In the genomic region with DNA sequence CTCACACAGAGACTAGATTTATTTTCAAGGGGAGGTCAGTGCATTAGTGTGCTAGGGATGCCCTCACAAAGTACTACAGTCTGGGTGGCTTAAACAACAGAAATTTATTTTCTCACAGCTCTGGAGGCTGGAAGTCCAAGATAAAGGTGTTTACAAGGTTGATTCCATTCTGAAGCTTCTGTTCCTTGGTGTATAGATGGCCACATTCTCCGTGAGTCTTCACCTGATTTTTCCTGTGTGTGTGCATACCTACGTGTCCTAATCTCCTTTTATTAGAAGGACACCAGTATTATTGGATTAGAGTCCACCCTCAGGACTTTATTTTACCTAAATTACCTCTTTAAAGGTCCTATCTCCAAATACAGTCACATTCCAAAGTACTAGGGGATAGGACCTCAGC, we compare ENCODE assay signal across 20 cellular contexts.
DNase-seq lines count a peak whose midpoint lies in the region; ATAC-seq, FAIRE-seq and TF ChIP-seq lines count a peak whose summit lies in the region.
"Had no signal": no experiment of that assay in that cellular context is flagged by ENCODE, and none has a peak within 500 bp of the region (broad histone marks: within the 10 kb centered on the region; RNA-seq: fewer than 3 reads in every experiment).

No MANE protein-coding gene starts in this region.

- H3K18ac ChIP-seq in trophoblast cell (ENCODE audit: low read length), result no peak overlapping the region

- peaks cover 14% of the 10 kb centered on the region for H3K79me1 ChIP-seq in trophoblast cell (ENCODE audit: low read length)

- H3K27ac ChIP-seq in trophoblast cell (ENCODE audit: low read depth, low read length), result no peak overlapping the region
- no peak overlapping the region for H3K27ac ChIP-seq in A673 (ENCODE audit: low read depth, low read length, poor library complexity, severe bottlenecking)
- H3K27ac ChIP-seq in PC-3 (ENCODE audit: low read length), result no peak overlapping the region
- H3K27ac ChIP-seq: BLaER1 treated with 17β-estradiol and CSF1 and Interleukin-3, amounts not matched to agents 10 nM and 100 nM; C4-2B had no signal

- peak overlapping the region; percentile 53 for H3K14ac ChIP-seq in trophoblast cell (ENCODE audit: low read length)

- H3K9me3 ChIP-seq in trophoblast cell (ENCODE audit: insufficient read depth, low read depth, low read length) (peaks cover 2% of the 10 kb centered on the region), A673 (ENCODE audit: low read depth, low read length, poor library complexity, severe bottlenecking) (no peaks in the 10 kb centered on the region), PC-3 (ENCODE audit: low read length) (no peaks in the 10 kb centered on the region)
- H3K9me3 ChIP-seq: Caco-2 had no signal

- no peak overlapping the region for H3K4ac ChIP-seq in trophoblast cell (ENCODE audit: low read depth, low read length)

- TF ChIP-seq CTCF in A673 (conservative IDR thresholded peaks at IDR 0.05; ENCODE audit: low read depth, low read length), result no peak
- no peak for TF ChIP-seq CTCF in PC-3 (conservative IDR thresholded peaks at IDR 0.05; ENCODE audit: low read depth, low read length)

- no peak overlapping the region for H3K23ac ChIP-seq in trophoblast cell (ENCODE audit: low read length)

- peak; percentile 91 for DNase-seq in cerebellar cortex (ENCODE audit: low spot score)
- no peak for DNase-seq in trophoblast cell
- no peak for DNase-seq in activated CD8-positive, alpha-beta memory T cell treated with anti-CD3 and anti-CD28 coated beads, Interleukin-2, amount 50 U/mL, for 4 hours
- no peak for DNase-seq in A673 (ENCODE audit: low spot score)
- no peak for DNase-seq in PC-3
- no peak for DNase-seq in RCC 7860 (ENCODE audit: low spot score)
- DNase-seq: 8988T; AML-193; Caco-2; Calu3; CD4-positive, alpha-beta T cell; CD8-positive, alpha-beta T cell; DMS79 treated with DMSO at 0.1 percent for 48 hours; GF-D8 had no signal

- H3K9me2 ChIP-seq in PC-3 (replicated peaks; ENCODE audit: low read length), result no peaks in the 10 kb centered on the region

- H4K12ac ChIP-seq in trophoblast cell (ENCODE audit: low read depth, low read length), result no peak overlapping the region

- no peaks in the 10 kb centered on the region for H3K27me3 ChIP-seq in trophoblast cell (ENCODE audit: insufficient read depth, low read length)
- H3K27me3 ChIP-seq in A673 (replicated peaks; ENCODE audit: insufficient read depth, low read depth, low read length, poor library complexity), result peaks cover 5% of the 10 kb centered on the region
- H3K27me3 ChIP-seq in PC-3 (ENCODE audit: low read length), result no peaks in the 10 kb centered on the region
- H3K27me3 ChIP-seq: BLaER1 treated with 17β-estradiol and CSF1 and Interleukin-3, amounts not matched to agents 10 nM and 100 nM had no signal

- CTCF ChIA-PET in A673 (lab: Charles Lee), result no interaction called here
- CTCF ChIA-PET in PC-3 (lab: Charles Lee), result no interaction called here

- H3K4me3 ChIP-seq in trophoblast cell (ENCODE audit: low read depth, low read length) (no peak overlapping the region), A673 (ENCODE audit: low read depth, low read length, poor library complexity, severe bottlenecking) (no peak overlapping the region), PC-3 (ENCODE audit: low read length) (no peak overlapping the region)
- H3K4me3 ChIP-seq: BLaER1 treated with 17β-estradiol and CSF1 and Interleukin-3, amounts not matched to agents 10 nM and 100 nM had no signal

- H3K9ac ChIP-seq in trophoblast cell (ENCODE audit: low read length), result no peak overlapping the region
- H3K9ac ChIP-seq in PC-3 (ENCODE audit: low read length), result no peak overlapping the region
- H3K9ac ChIP-seq: BLaER1 treated with 17β-estradiol and CSF1 and Interleukin-3, amounts not matched to agents 10 nM and 100 nM had no signal

- intact Hi-C loops in A673 (cut with micrococcal nuclease; ENCODE audit: unreplicated experiment) (no loop called here), PC-3 (cut with micrococcal nuclease) (no loop called here)

- H2AFZ ChIP-seq in trophoblast cell (ENCODE audit: insufficient read depth, low read length, poor library complexity) (no peak overlapping the region), PC-3 (ENCODE audit: low read length) (no peak overlapping the region)

- no peak overlapping the region for H2BK12ac ChIP-seq in trophoblast cell (ENCODE audit: low read length)

- peak overlapping the region; percentile 50 for H4K8ac ChIP-seq in trophoblast cell (ENCODE audit: low read depth, low read length)

- H4K91ac ChIP-seq in trophoblast cell (ENCODE audit: low read depth, low read length), result peak overlapping the region; percentile 5

- H3K79me2 ChIP-seq in trophoblast cell (ENCODE audit: control insufficient read depth, insufficient read depth, low read length, poor library complexity) (no peaks in the 10 kb centered on the region), PC-3 (ENCODE audit: low read length) (no peaks in the 10 kb centered on the region)

- H3K4me1 ChIP-seq in trophoblast cell (ENCODE audit: control insufficient read depth in 1 of 2, insufficient read depth in 2 of 2, low read length in 2 of 2) (peaks cover 0 to 6% of the 10 kb centered on the region in 2 experiments), A673 (ENCODE audit: insufficient read depth, low read length, poor library complexity, severe bottlenecking) (no peaks in the 10 kb centered on the region), PC-3 (ENCODE audit: insufficient read depth, low read length) (no peaks in the 10 kb centered on the region)

- peak overlapping the region; percentile 19 for H2BK5ac ChIP-seq in trophoblast cell (ENCODE audit: low read depth, low read length, poor library complexity)

- POLR2A ChIA-PET in A673 (lab: Charles Lee; ENCODE audit: low non-redundant PET), result no interaction called here
- POLR2A ChIA-PET in PC-3 (lab: Charles Lee; ENCODE audit: unreplicated experiment), result no interaction called here

- FAIRE-seq in G401.6 (lab: Jason Lieb, UNC) (peak; percentile 99), RCC 7860 (lab: Jason Lieb, UNC) (no peak)
- FAIRE-seq: A204.1, D721Med, GM12891 had no signal

- H3K36me3 ChIP-seq in trophoblast cell (ENCODE audit: control insufficient read depth in 1 of 2, insufficient read depth in 2 of 2, low read length in 2 of 2) (no peaks in the 10 kb centered on the region), A673 (ENCODE audit: insufficient read depth, low read length, poor library complexity, severe bottlenecking) (no peaks in the 10 kb centered on the region), PC-3 (ENCODE audit: low read depth, low read length) (no peaks in the 10 kb centered on the region)
- H3K36me3 ChIP-seq: BLaER1 treated with 17β-estradiol and CSF1 and Interleukin-3, amounts not matched to agents 10 nM and 100 nM had no signal

- no CpG with 5 or more reads among the region's 2 CpGs for WGBS in trophoblast cell (ENCODE audit: extremely low coverage, insufficient coverage, insufficient read length)

- H2BK120ac ChIP-seq in trophoblast cell (ENCODE audit: insufficient read depth, low read length, poor library complexity), result no peak overlapping the region

- H3K4me2 ChIP-seq in trophoblast cell (ENCODE audit: low read length), result no peak overlapping the region
- no peak overlapping the region for H3K4me2 ChIP-seq in PC-3 (ENCODE audit: low read length)
- H3K4me2 ChIP-seq: BLaER1 treated with 17β-estradiol and CSF1 and Interleukin-3, amounts not matched to agents 10 nM and 100 nM had no signal

- BruUV-seq in A673 (replicated peaks; lab: Mats Ljungman, UMichigan) (no TSS peak), PC-3 (replicated peaks; lab: Mats Ljungman, UMichigan) (no TSS peak)

- no peaks in the 10 kb centered on the region for H4K20me1 ChIP-seq in PC-3 (ENCODE audit: low read length)
- H4K20me1 ChIP-seq: BLaER1 treated with 17β-estradiol and CSF1 and Interleukin-3, amounts not matched to agents 10 nM and 100 nM had no signal

- H3F3A ChIP-seq in PC-3 (ENCODE audit: low read length, unreplicated experiment), result no peaks in the 10 kb centered on the region

- ATAC-seq in PC-3, result no peak
- ATAC-seq: CD8-positive, alpha-beta T cell had no signal

- peak overlapping the region; percentile 83 for H2AK5ac ChIP-seq in trophoblast cell (ENCODE audit: low read length)
